Comparison of ENCODE assay signal across 9 cellular contexts in genomic region chr3:130052965-130053364, GRCh38. TPM values are rescaled to one million over a fixed set of nuclear protein-coding genes. Genes with fewer than 3 reads are reported as not detected.
DNase-seq lines count a peak whose midpoint lies in the region; TF ChIP-seq lines count a peak whose summit lies in the region.
"Not testable (repeated sequence)": the region's sequence is repeated elsewhere in the genome, so short reads cannot be mapped to it uniquely, and the experiment has no call there.
"Had no signal": no experiment of that assay in that cellular context is flagged by ENCODE, and none has a peak within 500 bp of the region (broad histone marks: within the 10 kb centered on the region; RNA-seq: fewer than 3 reads in every experiment).

No MANE protein-coding gene starts in this region.

- DNase-seq in EH (ENCODE audit: low read depth) (peak; percentile 54), ELF-1 (ENCODE audit: low read depth, low spot score) (peak; percentile 62), M059J (ENCODE audit: low read depth) (peak; percentile 37), WERI-Rb-1 (peak; percentile 32)
- DNase-seq in osteocyte (ENCODE audit: extremely low spot score, unreplicated experiment) = not testable (repeated sequence)

- not testable (repeated sequence) for H3K27me3 Mint-ChIP-seq in osteocyte (ENCODE audit: unreplicated experiment)

- H3K36me3 ChIP-seq in WERI-Rb-1 = not testable (repeated sequence)

- not testable (repeated sequence) for H3K27me3 ChIP-seq in WERI-Rb-1 (ENCODE audit: insufficient read depth, low read depth, severe bottlenecking)

- TF ChIP-seq CTCF in WERI-Rb-1 (IDR thresholded peaks at IDR 0.05; ENCODE audit: low read depth, low read length); osteocyte (IDR thresholded peaks at IDR 0.05): not testable (repeated sequence)

- not testable (repeated sequence) for H3K9me3 Mint-ChIP-seq in osteocyte (ENCODE audit: unreplicated experiment)

- H3K4me3 Mint-ChIP-seq in osteocyte (ENCODE audit: unreplicated experiment) = peak overlapping the region; percentile 48

- H3K36me3 Mint-ChIP-seq in osteocyte (ENCODE audit: unreplicated experiment) = not testable (repeated sequence)

- peaks cover 15% of the 10 kb centered on the region for H3K4me1 Mint-ChIP-seq in osteocyte (ENCODE audit: unreplicated experiment)

- H3K27ac Mint-ChIP-seq in osteocyte (ENCODE audit: unreplicated experiment) = peak overlapping the region; percentile 76

- H3K27ac ChIP-seq in WERI-Rb-1 = not testable (repeated sequence)

- H3K4me3 ChIP-seq in WERI-Rb-1 (ENCODE audit: low read depth, low read length) = not testable (repeated sequence)

- H3K9me3 ChIP-seq in WERI-Rb-1 (ENCODE audit: severe bottlenecking) = not testable (repeated sequence)

RNA-seq across cellular contexts. Expression of gene ALG1L2, which starts 28.7 kb away (rescaled TPM):
- not detected in 2 replicates for total RNA-seq in M059J (2014; rRNA removed; shearing (Covaris generic))
- 2.1 and 2.4 TPM in 2 replicates for total RNA-seq in osteocyte
- total RNA-seq: A172; CD8-positive, alpha-beta T cell; G401; GM12878 had no signal
